In the genomic region with DNA sequence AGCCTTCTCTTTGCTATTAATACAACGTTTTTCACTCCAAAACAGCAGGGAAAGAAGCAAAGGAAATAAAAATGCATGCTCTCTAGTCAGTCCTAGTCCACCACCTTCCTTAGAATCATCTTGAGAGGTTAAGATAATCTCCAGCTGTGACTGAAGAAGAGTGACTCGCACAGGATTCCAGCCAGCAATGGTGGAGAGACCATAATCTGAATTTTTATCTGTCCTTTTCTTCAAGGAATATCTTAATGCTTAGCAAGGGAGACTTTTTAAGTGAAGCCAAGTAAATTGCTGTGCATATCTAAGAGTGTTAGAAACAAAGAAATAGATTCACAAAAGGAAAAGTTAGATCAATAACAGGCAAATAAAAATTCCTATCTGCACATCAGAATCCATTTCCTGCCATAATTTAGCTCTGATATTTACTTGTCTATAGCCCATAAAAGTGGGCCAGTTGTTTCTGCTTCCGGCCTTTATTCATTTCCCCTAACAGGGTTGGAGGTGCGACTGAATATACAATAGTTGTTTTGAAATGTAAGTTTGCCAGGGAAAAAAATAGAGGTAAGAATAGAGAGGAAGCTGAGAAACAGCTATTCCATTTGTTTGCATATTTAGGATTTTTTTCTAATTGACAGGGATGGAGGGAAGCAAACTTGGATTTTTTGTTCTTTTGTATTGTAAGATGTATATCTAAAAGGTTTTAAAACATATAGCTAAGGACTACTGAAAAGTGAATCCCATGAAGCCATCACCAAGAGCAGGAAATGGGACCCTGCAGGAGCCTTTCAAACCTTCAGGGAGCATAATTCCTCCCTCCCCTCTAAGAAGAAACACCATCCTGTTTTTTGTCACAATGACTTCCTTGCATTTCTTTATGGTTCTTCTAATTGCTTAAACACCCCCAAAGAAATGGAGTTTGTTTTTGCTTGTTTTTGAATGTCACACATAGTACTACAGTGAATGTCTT, we compare ENCODE assay signal across 1 cellular context.
TF ChIP-seq lines count a peak whose summit lies in the region.

No MANE protein-coding gene starts in this region.

TF ChIP-seq in HepG2, 621 proteins besides CTCF, POLR2A, EP300 and RAD21:
- TF ChIP-seq ZNF431 (CRISPR knock-in tag; IDR thresholded peaks at IDR 0.05; ENCODE audit: borderline replicate concordance, low read depth) = no peak
- TF ChIP-seq PHF20 (CRISPR knock-in tag; IDR thresholded peaks at IDR 0.05) = no peak
- TF ChIP-seq, protein P1, sequence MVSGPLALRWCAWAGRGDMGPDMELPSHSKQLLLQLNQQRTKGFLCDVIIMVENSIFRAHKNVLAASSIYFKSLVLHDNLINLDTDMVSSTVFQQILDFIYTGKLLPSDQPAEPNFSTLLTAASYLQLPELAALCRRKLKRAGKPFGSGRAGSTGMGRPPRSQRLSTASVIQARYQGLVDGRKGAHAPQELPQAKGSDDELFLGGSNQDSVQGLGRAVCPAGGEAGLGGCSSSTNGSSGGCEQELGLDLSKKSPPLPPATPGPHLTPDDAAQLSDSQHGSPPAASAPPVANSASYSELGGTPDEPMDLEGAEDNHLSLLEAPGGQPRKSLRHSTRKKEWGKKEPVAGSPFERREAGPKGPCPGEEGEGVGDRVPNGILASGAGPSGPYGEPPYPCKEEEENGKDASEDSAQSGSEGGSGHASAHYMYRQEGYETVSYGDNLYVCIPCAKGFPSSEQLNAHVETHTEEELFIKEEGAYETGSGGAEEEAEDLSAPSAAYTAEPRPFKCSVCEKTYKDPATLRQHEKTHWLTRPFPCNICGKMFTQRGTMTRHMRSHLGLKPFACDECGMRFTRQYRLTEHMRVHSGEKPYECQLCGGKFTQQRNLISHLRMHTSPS (CRISPR knock-in tag; IDR thresholded peaks at IDR 0.05; ENCODE audit: low read depth) = no peak
- no peak for TF ChIP-seq U2AF1 (optimal IDR thresholded peaks at IDR 0.05; ENCODE audit: low read depth, low read length)
- no peak for TF ChIP-seq HMG20B (CRISPR knock-in tag; conservative IDR thresholded peaks at IDR 0.05)
- no peak for TF ChIP-seq ZFP62 (CRISPR knock-in tag; IDR thresholded peaks at IDR 0.05)
- no peak for TF ChIP-seq NR2F6 (IDR thresholded peaks at IDR 0.05)
- TF ChIP-seq NR2F6 (CRISPR knock-in tag; IDR thresholded peaks at IDR 0.05) = no peak
- TF ChIP-seq MEIS2 (CRISPR knock-in tag; IDR thresholded peaks at IDR 0.05) = no peak
- TF ChIP-seq, protein P2, sequence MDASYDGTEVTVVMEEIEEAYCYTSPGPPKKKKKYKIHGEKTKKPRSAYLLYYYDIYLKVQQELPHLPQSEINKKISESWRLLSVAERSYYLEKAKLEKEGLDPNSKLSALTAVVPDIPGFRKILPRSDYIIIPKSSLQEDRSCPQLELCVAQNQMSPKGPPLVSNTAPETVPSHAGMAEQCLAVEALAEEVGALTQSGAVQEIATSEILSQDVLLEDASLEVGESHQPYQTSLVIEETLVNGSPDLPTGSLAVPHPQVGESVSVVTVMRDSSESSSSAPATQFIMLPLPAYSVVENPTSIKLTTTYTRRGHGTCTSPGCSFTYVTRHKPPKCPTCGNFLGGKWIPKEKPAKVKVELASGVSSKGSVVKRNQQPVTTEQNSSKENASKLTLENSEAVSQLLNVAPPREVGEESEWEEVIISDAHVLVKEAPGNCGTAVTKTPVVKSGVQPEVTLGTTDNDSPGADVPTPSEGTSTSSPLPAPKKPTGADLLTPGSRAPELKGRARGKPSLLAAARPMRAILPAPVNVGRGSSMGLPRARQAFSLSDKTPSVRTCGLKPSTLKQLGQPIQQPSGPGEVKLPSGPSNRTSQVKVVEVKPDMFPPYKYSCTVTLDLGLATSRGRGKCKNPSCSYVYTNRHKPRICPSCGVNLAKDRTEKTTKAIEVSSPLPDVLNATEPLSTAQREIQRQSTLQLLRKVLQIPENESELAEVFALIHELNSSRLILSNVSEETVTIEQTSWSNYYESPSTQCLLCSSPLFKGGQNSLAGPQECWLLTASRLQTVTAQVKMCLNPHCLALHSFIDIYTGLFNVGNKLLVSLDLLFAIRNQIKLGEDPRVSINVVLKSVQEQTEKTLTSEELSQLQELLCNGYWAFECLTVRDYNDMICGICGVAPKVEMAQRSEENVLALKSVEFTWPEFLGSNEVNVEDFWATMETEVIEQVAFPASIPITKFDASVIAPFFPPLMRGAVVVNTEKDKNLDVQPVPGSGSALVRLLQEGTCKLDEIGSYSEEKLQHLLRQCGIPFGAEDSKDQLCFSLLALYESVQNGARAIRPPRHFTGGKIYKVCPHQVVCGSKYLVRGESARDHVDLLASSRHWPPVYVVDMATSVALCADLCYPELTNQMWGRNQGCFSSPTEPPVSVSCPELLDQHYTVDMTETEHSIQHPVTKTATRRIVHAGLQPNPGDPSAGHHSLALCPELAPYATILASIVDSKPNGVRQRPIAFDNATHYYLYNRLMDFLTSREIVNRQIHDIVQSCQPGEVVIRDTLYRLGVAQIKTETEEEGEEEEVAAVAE (CRISPR knock-in tag; IDR thresholded peaks at IDR 0.05; ENCODE audit: borderline replicate concordance) = no peak
- TF ChIP-seq KDM2A (CRISPR knock-in tag; IDR thresholded peaks at IDR 0.05; ENCODE audit: borderline replicate concordance, low read depth) = no peak
- no peak for TF ChIP-seq HNF4G (IDR thresholded peaks at IDR 0.05; ENCODE audit: borderline replicate concordance, low read depth, low read length)
- no peak for TF ChIP-seq HNF4G (CRISPR knock-in tag; IDR thresholded peaks at IDR 0.05; ENCODE audit: borderline replicate concordance, low read depth)
- no peak for TF ChIP-seq MAFG (CRISPR knock-in tag; IDR thresholded peaks at IDR 0.05)
- no peak for TF ChIP-seq JDP2 (CRISPR knock-in tag; IDR thresholded peaks at IDR 0.05; ENCODE audit: borderline replicate concordance)
- no peak for TF ChIP-seq ZNF589 (CRISPR knock-in tag; conservative IDR thresholded peaks at IDR 0.05)
- no peak for TF ChIP-seq ZNF598 (CRISPR knock-in tag; IDR thresholded peaks at IDR 0.05; ENCODE audit: borderline replicate concordance)
- TF ChIP-seq ZNF562 (CRISPR knock-in tag; IDR thresholded peaks at IDR 0.05; ENCODE audit: borderline replicate concordance) = no peak
